Comparison of ENCODE assay signal across 23 cellular contexts in genomic region chr5:15596936-15597335, GRCh38.
A peak's percentile ranks its signal among the peaks of the same experiment; 100 is the strongest.
DNase-seq lines count a peak whose midpoint lies in the region; ATAC-seq, FAIRE-seq and TF ChIP-seq lines count a peak whose summit lies in the region.
"Had no signal": no experiment of that assay in that cellular context is flagged by ENCODE, and none has a peak within 500 bp of the region (broad histone marks: within the 10 kb centered on the region; RNA-seq: fewer than 3 reads in every experiment).

No MANE protein-coding gene starts in this region.

- H3K9me3 Mint-ChIP-seq in GM23338, result no peaks in the 10 kb centered on the region
- no peaks in the 10 kb centered on the region for H3K9me3 Mint-ChIP-seq in endodermal cell
- H3K9me3 Mint-ChIP-seq in mesothelial cell of epicardium, result peaks cover 4% of the 10 kb centered on the region

- H3K4me1 ChIP-seq in GM23338 (ENCODE audit: insufficient read depth), result peaks cover 44% of the 10 kb centered on the region
- H3K4me1 ChIP-seq in endodermal cell (ENCODE audit: control insufficient read depth, insufficient read depth, low read length), result peaks cover 6% of the 10 kb centered on the region
- H3K4me1 ChIP-seq: A549; BLaER1 treated with 17β-estradiol and CSF1 and Interleukin-3, amounts not matched to agents 10 nM and 100 nM; Caco-2 had no signal

- no peak overlapping the region; the same call in 1 of the 2 replicates for H3K27ac Mint-ChIP-seq in GM23338
- H3K27ac Mint-ChIP-seq in endodermal cell, result peak overlapping the region; percentile 5
- peak overlapping the region; percentile 85 for H3K27ac Mint-ChIP-seq in mesothelial cell of epicardium
- H3K27ac Mint-ChIP-seq: B cell; CD4-positive, alpha-beta T cell; CD8-positive, alpha-beta T cell had no signal

- H3K27ac ChIP-seq in GM23338 (ENCODE audit: low read depth) (no peak overlapping the region), endodermal cell (ENCODE audit: low read depth, low read length) (no peak overlapping the region)
- H3K27ac ChIP-seq: 22Rv1; A549; BLaER1 treated with 17β-estradiol and CSF1 and Interleukin-3, amounts not matched to agents 10 nM and 100 nM; C4-2B had no signal

- H4K20me1 ChIP-seq in GM23338 (replicated peaks; ENCODE audit: insufficient read depth), result no peaks in the 10 kb centered on the region
- H4K20me1 ChIP-seq: BLaER1 treated with 17β-estradiol and CSF1 and Interleukin-3, amounts not matched to agents 10 nM and 100 nM had no signal

- H3K36me3 Mint-ChIP-seq in GM23338 (ENCODE audit: low read depth) (peaks cover 5% of the 10 kb centered on the region; the same call in 1 of the 3 replicates), endodermal cell (ENCODE audit: low read depth) (peaks cover 8% of the 10 kb centered on the region), mesothelial cell of epicardium (peaks cover 18% of the 10 kb centered on the region)
- H3K36me3 Mint-ChIP-seq: CD8-positive, alpha-beta T cell had no signal

- TF ChIP-seq POLR2A in GM12891 (IDR thresholded peaks at IDR 0.05; ENCODE audit: low read depth, low read length), result no peak

- peaks cover 25% of the 10 kb centered on the region for H3K79me2 ChIP-seq in GM23338 (replicated peaks; ENCODE audit: insufficient read depth)

- H3K27me3 Mint-ChIP-seq in GM23338 (ENCODE audit: insufficient read depth, low read depth, poor library complexity), result peaks cover 2% of the 10 kb centered on the region
- H3K27me3 Mint-ChIP-seq in endodermal cell (ENCODE audit: insufficient read depth), result no peaks in the 10 kb centered on the region
- no peaks in the 10 kb centered on the region for H3K27me3 Mint-ChIP-seq in mesothelial cell of epicardium (ENCODE audit: low read depth)
- H3K27me3 Mint-ChIP-seq: B cell; CD4-positive, alpha-beta T cell had no signal

- WGBS in endodermal cell (ENCODE audit: insufficient coverage in 1 of 2, insufficient read length in 1 of 2), 2 experiments, result 85% methylated on average over 1 of the region's 1 CpG; no CpG with 5 or more reads in 1 of the 2 experiments

- ATAC-seq in GM23338, result no peak
- no peak for ATAC-seq in GM21423 (IDR thresholded peaks at IDR 0.05; ENCODE audit: unreplicated experiment)
- ATAC-seq: A549; CD8-positive, alpha-beta T cell had no signal

- no peak overlapping the region for H3K9ac ChIP-seq in endodermal cell (ENCODE audit: extremely low read depth, low read length, poor library complexity, severe bottlenecking)
- H3K9ac ChIP-seq: BLaER1 treated with 17β-estradiol and CSF1 and Interleukin-3, amounts not matched to agents 10 nM and 100 nM had no signal

- H2AFZ ChIP-seq in GM23338, result no peak overlapping the region

- no peak for FAIRE-seq in GM12891 (lab: Jason Lieb, UNC)
- FAIRE-seq: A549, D721Med, G401.6, GM12892, GM18507 had no signal

- no peak overlapping the region for H3K4me3 Mint-ChIP-seq in GM23338
- H3K4me3 Mint-ChIP-seq in endodermal cell, result no peak overlapping the region
- H3K4me3 Mint-ChIP-seq in mesothelial cell of epicardium, result no peak overlapping the region
- H3K4me3 Mint-ChIP-seq: B cell; CD4-positive, alpha-beta T cell; CD8-positive, alpha-beta T cell had no signal

- H3K36me3 ChIP-seq in GM23338 (ENCODE audit: insufficient read depth) (no peaks in the 10 kb centered on the region), endodermal cell (ENCODE audit: control insufficient read depth, insufficient read depth, low read length) (no peaks in the 10 kb centered on the region)
- H3K36me3 ChIP-seq: BLaER1 treated with 17β-estradiol and CSF1 and Interleukin-3, amounts not matched to agents 10 nM and 100 nM had no signal

- DNase-seq in GM23338 (ENCODE audit: low spot score), result no peak
- DNase-seq in SK-N-DZ (ENCODE audit: low spot score), result peak; percentile 67
- no peak for DNase-seq in endodermal cell
- DNase-seq in mesothelial cell of epicardium (ENCODE audit: low spot score in 2 of 2, unreplicated experiment in 2 of 2), result no peak
- DNase-seq in NCI-H69 (lab: John Stamatoyannopoulos, UW), result no peak
- DNase-seq in GM12891 (ENCODE audit: insufficient read length, low spot score), result no peak
- DNase-seq: AML-193; Caco-2; Calu3; CD4-positive, alpha-beta T cell; CD8-positive, alpha-beta T cell; DMS79 treated with DMSO at 0.1 percent for 48 hours; GF-D8 had no signal

- H3K27me3 ChIP-seq in GM23338 (ENCODE audit: insufficient read depth), result no peaks in the 10 kb centered on the region
- no peaks in the 10 kb centered on the region for H3K27me3 ChIP-seq in endodermal cell (ENCODE audit: control insufficient read depth, insufficient read depth, low read length, poor library complexity, severe bottlenecking)
- H3K27me3 ChIP-seq: BLaER1 treated with 17β-estradiol and CSF1 and Interleukin-3, amounts not matched to agents 10 nM and 100 nM had no signal

- no peak for TF ChIP-seq CTCF in GM23338 (conservative IDR thresholded peaks at IDR 0.05; ENCODE audit: low read depth in 2 of 2)
- no peak for TF ChIP-seq CTCF in endodermal cell (conservative IDR thresholded peaks at IDR 0.05)
- TF ChIP-seq CTCF in mesothelial cell of epicardium (IDR thresholded peaks at IDR 0.05; ENCODE audit: unreplicated experiment), result no peak

- no peaks in the 10 kb centered on the region for H3F3A ChIP-seq in GM23338 (replicated peaks; ENCODE audit: low read depth)

- 0 out of 2 replicates have a peak overlapping the region, but pooled peaks have one; percentile 13 for H3K4me2 ChIP-seq in GM23338
- H3K4me2 ChIP-seq: A549; BLaER1 treated with 17β-estradiol and CSF1 and Interleukin-3, amounts not matched to agents 10 nM and 100 nM had no signal

- H3K9me3 ChIP-seq in endodermal cell (ENCODE audit: control insufficient read depth, low read length), result no peaks in the 10 kb centered on the region
- H3K9me3 ChIP-seq: A549; BLaER1 treated with 17β-estradiol and CSF1 and Interleukin-3, amounts not matched to agents 10 nM and 100 nM; Caco-2 had no signal

- no peak overlapping the region for H3K4me3 ChIP-seq in GM23338
- no peak overlapping the region for H3K4me3 ChIP-seq in endodermal cell (ENCODE audit: low read length)
- H3K4me3 ChIP-seq: A549; BLaER1 treated with 17β-estradiol and CSF1 and Interleukin-3, amounts not matched to agents 10 nM and 100 nM had no signal

- H3K4me1 Mint-ChIP-seq in GM23338 (peaks cover 35% of the 10 kb centered on the region), endodermal cell (peaks cover 17% of the 10 kb centered on the region), mesothelial cell of epicardium (peaks cover 83% of the 10 kb centered on the region)
- H3K4me1 Mint-ChIP-seq: B cell had no signal

- 0 out of 2 replicates have a peak, but pooled peaks cover 3% of the 10 kb centered on the region for H3K9me2 ChIP-seq in GM23338 (ENCODE audit: insufficient read depth)

TF ChIP-seq in GM12891, 5 proteins besides CTCF, POLR2A, EP300 and RAD21:
- TF ChIP-seq TAF1 (IDR thresholded peaks at IDR 0.05; ENCODE audit: low read depth, low read length), result no peak
- TF ChIP-seq POLR2AphosphoS5 (IDR thresholded peaks at IDR 0.05; ENCODE audit: low read depth, low read length), result no peak
- TF ChIP-seq POU2F2 (IDR thresholded peaks at IDR 0.05; ENCODE audit: low read depth, low read length), result no peak
- TF ChIP-seq SPI1 (IDR thresholded peaks at IDR 0.05; ENCODE audit: low read depth, low read length), result no peak
TF ChIP-seq in GM12891: peak in this region for 0.
